In genomic region chr2:2199841-2200240, GRCh38 we compare ENCODE assay signal across 28 cellular contexts.
"Had no signal": no experiment of that assay in that cellular context is flagged by ENCODE, and none has a peak within 500 bp of the region (broad histone marks: within the 10 kb centered on the region; RNA-seq: fewer than 3 reads in every experiment).

No MANE protein-coding gene starts in this region.

- H3K4me3 Mint-ChIP-seq: stimulated activated effector memory CD8-positive, alpha-beta T cell treated with anti-CD3 and anti-CD28 coated beads, Interleukin-12 subunit alpha, Interleukin-12 subunit beta, amount 100 ng/mL, for 72 hours; stimulated activated naive B cell treated with anti-CD40 and anti-IgM and Interleukin-4, amounts not matched to agents 10 μg/mL and 1 μg/mL and 100 μg/mL, for 72 hours; stimulated activated naive CD8-positive, alpha-beta T cell treated with anti-CD3 and anti-CD28 coated beads, Interleukin-15, amount 100 ng/mL, for 72 hours; stimulated activated naive CD8-positive, alpha-beta T cell treated with anti-CD3 and anti-CD28 coated beads, Interleukin-15, Interleukin-2, amounts not matched to agents 100 ng/mL and 50 ng/mL, for 24 hours; type B pancreatic cell had no signal

- H3K4me3 ChIP-seq: stomach, suprapubic skin, testis, thoracic aorta, thyroid gland, tibial artery, tibial nerve, transverse colon, upper lobe of left lung, upper lobe of right lung, uterus, vagina had no signal

- DNase-seq: stimulated activated CD4-positive, alpha-beta T cell treated with anti-CD3 and anti-CD28 coated beads, Interleukin-2, amount 100 ng/mL, for 48 hours; stimulated activated CD4-positive, alpha-beta T cell treated with anti-CD3 and anti-CD28 coated beads, Interleukin-4, amount 100 ng/mL, for 1 hour; stimulated activated CD4-positive, alpha-beta T cell treated with anti-CD3 and anti-CD28 coated beads, Interleukin-4, amount 100 ng/mL, for 24 hours; stimulated activated CD4-positive, alpha-beta T cell treated with anti-CD3 and anti-CD28 coated beads, Interleukin-4, amount 100 ng/mL, for 4 hours; stimulated activated CD8-positive, alpha-beta memory T cell treated with anti-CD3 and anti-CD28 coated beads, Interleukin-4, amount 100 ng/mL, for 48 hours; stimulated activated naive B cell treated with anti-CD40 and anti-IgM and Interleukin-4, amounts not matched to agents 10 μg/mL and 1 μg/mL and 100 μg/mL, for 72 hours; stimulated activated naive CD4-positive, alpha-beta T cell; stimulated activated naive CD4-positive, alpha-beta T cell treated with Interleukin-2 at 50 U/mL for 16 hours; stimulated activated naive CD8-positive, alpha-beta T cell treated with anti-CD3 and anti-CD28 coated beads, Interleukin-15, amount 100 ng/mL, for 72 hours; stimulated activated naive CD8-positive, alpha-beta T cell treated with anti-CD3 and anti-CD28 coated beads, Interleukin-15, Interleukin-2, amounts not matched to agents 100 U/mL and 50 U/mL, for 24 hours; stomach; substantia nigra; testis; thyroid gland; tibial artery; transverse colon; trophoblast cell; upper lobe of left lung; upper lobe of right lung; uterus had no signal

- H3K4me1 Mint-ChIP-seq: stimulated activated effector memory CD8-positive, alpha-beta T cell treated with anti-CD3 and anti-CD28 coated beads, Interleukin-12 subunit alpha, Interleukin-12 subunit beta, amount 100 ng/mL, for 72 hours; stimulated activated naive B cell treated with anti-CD40 and anti-IgM and Interleukin-4, amounts not matched to agents 10 μg/mL and 1 μg/mL and 100 μg/mL, for 72 hours; stimulated activated naive CD8-positive, alpha-beta T cell treated with anti-CD3 and anti-CD28 coated beads, Interleukin-15, amount 100 ng/mL, for 72 hours had no signal

- H3K9me3 ChIP-seq: suprapubic skin, testis, thyroid gland, upper lobe of left lung, upper lobe of right lung, uterus, vagina had no signal

- H3K27me3 Mint-ChIP-seq: stimulated activated naive B cell treated with anti-CD40 and anti-IgM and Interleukin-4, amounts not matched to agents 10 μg/mL and 1 μg/mL and 100 μg/mL, for 72 hours; stimulated activated naive CD8-positive, alpha-beta T cell treated with anti-CD3 and anti-CD28 coated beads, Interleukin-15, amount 100 ng/mL, for 72 hours; stimulated activated naive CD8-positive, alpha-beta T cell treated with anti-CD3 and anti-CD28 coated beads, Interleukin-15, Interleukin-2, amounts not matched to agents 100 ng/mL and 50 ng/mL, for 24 hours; type B pancreatic cell had no signal

- H3K36me3 Mint-ChIP-seq: stimulated activated effector memory CD8-positive, alpha-beta T cell treated with anti-CD3 and anti-CD28 coated beads, Interleukin-12 subunit alpha, Interleukin-12 subunit beta, amount 100 ng/mL, for 72 hours; stimulated activated naive B cell treated with anti-CD40 and anti-IgM and Interleukin-4, amounts not matched to agents 10 μg/mL and 1 μg/mL and 100 μg/mL, for 72 hours; type B pancreatic cell had no signal

- H3K27ac Mint-ChIP-seq: stimulated activated effector memory CD8-positive, alpha-beta T cell treated with anti-CD3 and anti-CD28 coated beads, Interleukin-12 subunit alpha, Interleukin-12 subunit beta, amount 100 ng/mL, for 72 hours; stimulated activated naive B cell treated with anti-CD40 and anti-IgM and Interleukin-4, amounts not matched to agents 10 μg/mL and 1 μg/mL and 100 μg/mL, for 72 hours; stimulated activated naive CD8-positive, alpha-beta T cell treated with anti-CD3 and anti-CD28 coated beads, Interleukin-15, amount 100 ng/mL, for 72 hours; stimulated activated naive CD8-positive, alpha-beta T cell treated with anti-CD3 and anti-CD28 coated beads, Interleukin-15, Interleukin-2, amounts not matched to agents 100 ng/mL and 50 ng/mL, for 24 hours; type B pancreatic cell had no signal

- H3K4me1 ChIP-seq: stomach, suprapubic skin, testis, thyroid gland, tibial artery, tibial nerve, transverse colon, upper lobe of left lung, upper lobe of right lung, uterus, vagina had no signal

- H3K27me3 ChIP-seq: stomach, suprapubic skin, testis, thyroid gland, tibial artery, tibial nerve, transverse colon, upper lobe of left lung, upper lobe of right lung, uterus, vagina had no signal

- H3K27ac ChIP-seq: stomach, suprapubic skin, testis, thoracic aorta, thyroid gland, tibial artery, tibial nerve, transverse colon, upper lobe of left lung, upper lobe of right lung, uterus, vagina had no signal

- ATAC-seq: stimulated activated effector memory CD8-positive, alpha-beta T cell treated with anti-CD3 and anti-CD28 coated beads, Interleukin-12 subunit alpha, Interleukin-12 subunit beta, amount 100 ng/mL, for 72 hours; stimulated activated naive B cell treated with anti-CD40 and anti-IgM and Interleukin-4, amounts not matched to agents 10 μg/mL and 1 μg/mL and 100 μg/mL, for 72 hours; stimulated activated naive CD8-positive, alpha-beta T cell treated with anti-CD3 and anti-CD28 coated beads, Interleukin-15, Interleukin-2, amounts not matched to agents 100 U/mL and 50 U/mL, for 24 hours; upper lobe of right lung had no signal

- H3K9me3 Mint-ChIP-seq: stimulated activated naive CD8-positive, alpha-beta T cell treated with anti-CD3 and anti-CD28 coated beads, Interleukin-15, amount 100 ng/mL, for 72 hours; type B pancreatic cell had no signal

- FAIRE-seq: urothelium cell line had no signal

- H3K36me3 ChIP-seq: stomach, suprapubic skin, thoracic aorta, thyroid gland, tibial artery, tibial nerve, transverse colon, upper lobe of left lung, upper lobe of right lung, uterus, vagina had no signal
